In the genomic region with DNA sequence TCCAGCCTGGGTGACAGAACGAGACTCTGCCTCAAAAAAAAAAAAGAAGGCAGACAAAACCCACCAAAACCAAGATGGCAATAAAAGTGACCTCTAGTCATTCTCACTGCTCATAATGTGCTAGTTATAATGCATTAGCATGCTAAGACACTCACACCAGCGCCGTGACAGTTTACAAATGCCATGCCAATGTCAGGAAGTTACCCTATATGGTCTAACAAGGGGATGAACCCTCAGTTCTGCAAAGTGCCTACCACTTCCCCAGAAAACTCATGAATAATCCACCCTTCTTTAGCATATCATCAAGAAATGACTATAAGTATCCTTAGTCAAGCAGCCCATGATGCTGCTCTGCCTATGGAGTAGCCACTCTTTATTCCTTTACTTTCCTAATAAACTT, we compare ENCODE assay signal across 15 cellular contexts.
"Had no signal": no experiment of that assay in that cellular context is flagged by ENCODE, and none has a peak within 500 bp of the region (broad histone marks: within the 10 kb centered on the region; RNA-seq: fewer than 3 reads in every experiment).

No MANE protein-coding gene starts in this region.

- H3K4me3 ChIP-seq: ascending aorta, breast epithelium, dorsolateral prefrontal cortex, right atrium auricular region, stomach, thoracic aorta, upper lobe of right lung had no signal

- H3K27ac ChIP-seq: ascending aorta, breast epithelium, dorsolateral prefrontal cortex, thoracic aorta, upper lobe of right lung had no signal

- DNase-seq: activated CD4-positive, CD25-positive, alpha-beta regulatory T cell treated with anti-CD3 and anti-CD28 coated beads, Interleukin-2, amount 50 U/mL, for 72 hours; activated naive CD4-positive, alpha-beta T cell treated with anti-CD3 and anti-CD28 coated beads, Interleukin-2, amount 10 ng/mL, durations not matched to agents 7 days and 5 days; dorsolateral prefrontal cortex; endodermal cell; hypothalamus; nephron progenitor cell; SW 1271; upper lobe of right lung had no signal

- H3K27ac Mint-ChIP-seq: activated T-helper 2 cell treated with anti-CD3 and anti-CD28 coated beads, Interferon-gamma antibody, Interleukin-2, Interleukin-4, amounts not matched to agents 10 μg/mL and 5 μg/mL and 100 μg/mL, durations not matched to agents 14 hours and 24 hours and 36 hours; endodermal cell; nephron progenitor cell; progenitor cell of endocrine pancreas had no signal

- ATAC-seq: upper lobe of right lung had no signal

- H3K36me3 ChIP-seq: ascending aorta, breast epithelium, right atrium auricular region, stomach, thoracic aorta, upper lobe of right lung had no signal

- H3K27me3 ChIP-seq: ascending aorta, breast epithelium, dorsolateral prefrontal cortex, right atrium auricular region, stomach, upper lobe of right lung had no signal

- H3K36me3 Mint-ChIP-seq: activated naive CD4-positive, alpha-beta T cell treated with anti-CD3 and anti-CD28 coated beads, Interleukin-2, amount 10 ng/mL, durations not matched to agents 7 days and 5 days had no signal

- H3K9me3 Mint-ChIP-seq: activated naive CD4-positive, alpha-beta T cell treated with anti-CD3 and anti-CD28 coated beads, Interleukin-2, amount 10 ng/mL, durations not matched to agents 7 days and 5 days; activated T-helper 2 cell treated with anti-CD3 and anti-CD28 coated beads, Interferon-gamma antibody, Interleukin-2, Interleukin-4, amounts not matched to agents 10 μg/mL and 5 μg/mL and 100 μg/mL, durations not matched to agents 14 hours and 24 hours and 36 hours; nephron progenitor cell had no signal

- H3K9me3 ChIP-seq: ascending aorta, breast epithelium, right atrium auricular region, stomach, thoracic aorta, upper lobe of right lung had no signal

- H3K4me3 Mint-ChIP-seq: activated naive CD4-positive, alpha-beta T cell treated with anti-CD3 and anti-CD28 coated beads, Interleukin-2, amount 10 ng/mL, durations not matched to agents 7 days and 5 days; endodermal cell; nephron progenitor cell had no signal
